ENCODE assay signal across 8 cellular contexts in genomic region chr5:124519396-124519795, GRCh38.
DNase-seq lines count a peak whose midpoint lies in the region; ATAC-seq, FAIRE-seq and TF ChIP-seq lines count a peak whose summit lies in the region.

No MANE protein-coding gene starts in this region.

- no peaks in the 10 kb centered on the region for H3K79me1 ChIP-seq in mesendoderm (ENCODE audit: low read length)

- no peak overlapping the region for H3K4me2 ChIP-seq in mesendoderm (ENCODE audit: low read length)

- H2BK5ac ChIP-seq in mesendoderm (ENCODE audit: low read length), result no peak overlapping the region

- no peak overlapping the region for H3K27ac ChIP-seq in mesendoderm (ENCODE audit: low read depth, low read length)

- ATAC-seq in GM18502 (IDR thresholded peaks at IDR 0.05; ENCODE audit: poor library complexity, unreplicated experiment) (peak; percentile 86), HG02852 (IDR thresholded peaks at IDR 0.05; ENCODE audit: unreplicated experiment) (peak; percentile 75)

- no CpG with 5 or more reads among the region's 2 CpGs for WGBS in mesendoderm (ENCODE audit: extremely low coverage, insufficient coverage, low lambda C conversion rate)

- H3K56ac ChIP-seq in mesendoderm (ENCODE audit: low read length), result no peak overlapping the region

- H3K18ac ChIP-seq in mesendoderm (ENCODE audit: low read length), result no peak overlapping the region

- no peak overlapping the region for H3K9ac ChIP-seq in mesendoderm (ENCODE audit: low read length)

- H4K5ac ChIP-seq in mesendoderm (ENCODE audit: low read length), result no peak overlapping the region

- H3K36me3 ChIP-seq in kidney epithelial cell (ENCODE audit: control insufficient read depth, insufficient read depth, low read length) (no peaks in the 10 kb centered on the region), mesendoderm (ENCODE audit: control insufficient read depth, insufficient read depth, low read length) (no peaks in the 10 kb centered on the region)

- H3K4me3 ChIP-seq in kidney epithelial cell (ENCODE audit: low read depth, low read length), result no peak overlapping the region
- H3K4me3 ChIP-seq in mesendoderm (ENCODE audit: low read length), result no peak overlapping the region

- no peaks in the 10 kb centered on the region for H3K27me3 ChIP-seq in kidney epithelial cell (ENCODE audit: control insufficient read depth, insufficient read depth, low read length)
- H3K27me3 ChIP-seq in mesendoderm (ENCODE audit: insufficient read depth, low read length, poor library complexity), result no peaks in the 10 kb centered on the region

- H2BK15ac ChIP-seq in mesendoderm (replicated peaks; ENCODE audit: low read depth), result no peak overlapping the region

- TF ChIP-seq CTCF in kidney epithelial cell (IDR thresholded peaks at IDR 0.05; ENCODE audit: insufficient read depth, low read length, poor library complexity, severe bottlenecking), result no peak

- DNase-seq in RCC 7860 (ENCODE audit: low spot score) (peak; percentile 31), kidney epithelial cell (ENCODE audit: low read depth) (peak; percentile 52), NCI-H748 (lab: John Stamatoyannopoulos, UW; ENCODE audit: unreplicated experiment) (no peak), mesendoderm (no peak), DMS53 (lab: John Stamatoyannopoulos, UW) (no peak)
- DNase-seq in activated effector memory CD4-positive, alpha-beta T cell treated with Interleukin-2 at 50 U/mL for 16 hours, result no peak

- H3K23ac ChIP-seq in mesendoderm (ENCODE audit: low read length), result no peak overlapping the region

- no peak overlapping the region for H3K4ac ChIP-seq in mesendoderm (ENCODE audit: low read depth, low read length)

- FAIRE-seq in RCC 7860 (lab: Jason Lieb, UNC), result no peak

- H2BK120ac ChIP-seq in mesendoderm (ENCODE audit: low read depth, low read length), result no peak overlapping the region

- no peak overlapping the region for H4K8ac ChIP-seq in mesendoderm (ENCODE audit: low read depth, low read length)

- H3K4me1 ChIP-seq in mesendoderm (ENCODE audit: control insufficient read depth, low read depth, low read length), result no peaks in the 10 kb centered on the region

- H3K79me2 ChIP-seq in mesendoderm (ENCODE audit: control insufficient read depth, insufficient read depth, low read length), result no peaks in the 10 kb centered on the region

- H2AK5ac ChIP-seq in mesendoderm (ENCODE audit: low read length), result no peak overlapping the region

Comparison
In these comparisons a context has a peak if more than half of its experiments do, and no peak if none do; other contexts are left out.
1. DNase-seq: peak in RCC 7860 (single experiment) and kidney epithelial cell (single experiment); none in NCI-H748 (single experiment), mesendoderm (single experiment), activated effector memory CD4-positive, alpha-beta T cell treated with Interleukin-2 at 50 U/mL for 16 hours (single experiment) and DMS53 (single experiment).